In the genomic region with DNA sequence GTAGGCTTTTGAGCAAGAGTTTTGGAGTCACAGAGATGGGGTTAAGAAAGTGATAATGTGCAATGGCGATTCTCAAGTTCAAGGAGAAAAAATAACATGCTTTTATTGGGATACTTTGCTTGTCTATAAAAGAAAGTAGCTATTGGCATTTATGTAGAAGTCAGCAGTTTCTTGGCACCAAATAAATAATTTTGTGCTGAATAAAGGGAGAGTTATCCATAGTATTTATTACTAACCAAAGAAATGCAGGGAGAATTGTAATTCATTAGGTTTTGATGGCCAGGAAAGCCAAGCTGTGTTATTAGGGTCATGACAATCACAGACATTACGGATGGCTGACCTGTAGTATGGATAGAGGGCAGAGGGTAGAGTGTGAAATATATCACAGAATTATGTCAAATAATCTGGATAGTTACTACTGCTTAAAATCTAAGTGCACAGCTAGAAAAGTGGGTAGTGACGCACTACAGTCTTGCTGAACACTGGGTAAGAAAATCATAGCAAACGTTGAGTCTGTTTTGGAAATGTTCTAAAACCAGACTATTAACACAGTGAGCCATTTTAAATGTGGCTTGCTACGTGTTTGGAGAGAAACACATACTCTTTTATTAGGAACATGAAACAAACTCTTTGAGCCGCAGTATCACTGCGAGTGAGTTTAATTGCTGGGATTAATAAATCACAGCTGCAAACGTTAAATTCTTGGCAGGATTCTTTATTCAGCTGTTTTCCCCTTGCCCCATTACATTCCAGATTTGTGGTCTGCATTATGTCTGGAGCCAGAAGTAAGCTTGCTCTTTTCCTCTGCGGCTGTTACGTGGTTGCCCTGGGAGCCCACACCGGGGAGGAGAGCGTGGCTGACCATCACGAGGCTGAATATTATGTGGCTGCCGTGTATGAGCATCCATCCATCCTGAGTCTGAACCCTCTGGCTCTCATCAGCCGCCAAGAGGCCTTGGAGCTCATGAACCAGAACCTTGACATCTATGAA, we compare ENCODE assay signal across 1 cellular context.
TF ChIP-seq lines count a peak whose summit lies in the region.

No MANE protein-coding gene starts in this region.

TF ChIP-seq in IMR-90, 13 proteins besides CTCF, POLR2A, EP300 and RAD21 (continued from another document):
- TF ChIP-seq MAZ (IDR thresholded peaks at IDR 0.05; ENCODE audit: borderline replicate concordance, low read depth, low read length) (0 out of 2 replicates have a peak, but pooled peaks have one; percentile 22), NFE2L2 (IDR thresholded peaks at IDR 0.05; ENCODE audit: low read depth, low read length) (no peak)
